8 cellular contexts compared by ENCODE assay signal in the genomic region with DNA sequence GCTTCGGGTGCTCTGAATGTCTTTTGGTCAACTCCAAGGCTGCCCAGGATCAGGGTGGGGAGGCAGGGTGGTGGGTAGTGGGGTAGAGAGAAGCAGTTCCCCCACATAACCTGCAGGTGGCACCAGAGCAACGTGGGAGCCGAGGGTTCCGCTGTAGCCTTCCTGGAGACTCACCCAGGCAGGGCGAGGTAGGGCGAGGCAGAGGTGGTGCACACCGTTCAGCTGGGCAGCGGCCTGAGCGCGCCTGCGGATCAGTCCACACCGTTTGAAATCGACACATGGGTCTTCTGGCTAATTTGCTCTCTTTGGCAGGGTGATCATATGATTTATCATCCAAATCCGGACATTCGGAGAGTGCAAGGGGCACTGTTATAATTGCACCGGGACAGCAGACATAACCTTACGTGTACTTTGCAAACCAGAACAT.
DNase-seq lines count a peak whose midpoint lies in the region; ATAC-seq lines count a peak whose summit lies in the region.

No MANE protein-coding gene starts in this region.

- no peak overlapping the region for H3K9ac ChIP-seq in NT2/D1 (ENCODE audit: insufficient read length, low read depth)
- H3K9ac ChIP-seq in mucosa of rectum (ENCODE audit: low read depth in 1 of 2, low read length in 2 of 2) = peak overlapping the region; percentile 9 to 41

- no peaks in the 10 kb centered on the region for H3K36me3 ChIP-seq in NT2/D1 (ENCODE audit: insufficient read depth, insufficient read length, low read length)
- no peaks in the 10 kb centered on the region for H3K36me3 ChIP-seq in mucosa of rectum (ENCODE audit: control insufficient read depth in 2 of 2, insufficient read depth in 2 of 2, low read length in 2 of 2)

- ATAC-seq in GM19025 (IDR thresholded peaks at IDR 0.05; ENCODE audit: low read depth, unreplicated experiment) = peak; percentile 82
- ATAC-seq in HG03342 (IDR thresholded peaks at IDR 0.05; ENCODE audit: unreplicated experiment) = peak; percentile 84

- peak; percentile 90 for DNase-seq in AG20443 (ENCODE audit: low spot score)
- DNase-seq in NT2/D1 (ENCODE audit: low read depth, low spot score) = peak; percentile 52
- peak; percentile 30 for DNase-seq in activated CD8-positive, alpha-beta memory T cell treated with anti-CD3 and anti-CD28 coated beads, Interleukin-2, amount 50 U/mL, for 1 hour (ENCODE audit: extremely low read depth)
- peak; percentile 79 for DNase-seq in epidermal melanocyte (ENCODE audit: insufficient read length, low spot score)
- peak; percentile 50 for DNase-seq in stimulated activated CD8-positive, alpha-beta memory T cell treated with anti-CD3 and anti-CD28 coated beads, Interleukin-4, amount 100 ng/mL, for 24 hours (ENCODE audit: low read depth)

- H3K9me3 ChIP-seq in NT2/D1 (ENCODE audit: insufficient read depth, low read length) (no peaks in the 10 kb centered on the region), mucosa of rectum (ENCODE audit: control insufficient read depth in 2 of 2, low read length in 2 of 2) (no peaks in the 10 kb centered on the region)

- H3K4me3 ChIP-seq in NT2/D1 (ENCODE audit: insufficient read length, low read depth) = no peak overlapping the region
- H3K4me3 ChIP-seq in mucosa of rectum (ENCODE audit: low read length in 2 of 2) = peak overlapping the region; percentile 31 to 65

- H3K27me3 ChIP-seq in NT2/D1 (ENCODE audit: insufficient read depth, insufficient read length) = no peaks in the 10 kb centered on the region
- no peaks in the 10 kb centered on the region for H3K27me3 ChIP-seq in mucosa of rectum (ENCODE audit: control insufficient read depth in 2 of 2, insufficient read depth in 2 of 2, low read length in 2 of 2)

- peak overlapping the region in 1 of 2 donors; percentile 23 for H3K27ac ChIP-seq in mucosa of rectum (ENCODE audit: low read depth in 2 of 2, low read length in 2 of 2)

- H3K4me1 ChIP-seq in NT2/D1 (ENCODE audit: insufficient read depth, insufficient read length) (no peaks in the 10 kb centered on the region), mucosa of rectum (ENCODE audit: control insufficient read depth in 2 of 2, insufficient read depth in 2 of 2, low read length in 2 of 2) (peaks cover 3 to 4% of the 10 kb centered on the region in 2 donors)

Comparison
In these comparisons a context has a peak if more than half of its experiments do, and no peak if none do; other contexts are left out.
1. DNase-seq: peak in every context shown above with its lines; median percentile 90 in AG20443; 79 in epidermal melanocyte; 52 in NT2/D1; 50 in stimulated activated CD8-positive, alpha-beta memory T cell treated with anti-CD3 and anti-CD28 coated beads, Interleukin-4, amount 100 ng/mL, for 24 hours; 30 in activated CD8-positive, alpha-beta memory T cell treated with anti-CD3 and anti-CD28 coated beads, Interleukin-2, amount 50 U/mL, for 1 hour.